In genomic region chr7:20330797-20331230, GRCh38 we compare ENCODE assay signal across 8 cellular contexts. TPM values are rescaled to one million over a fixed set of nuclear protein-coding genes. Genes with fewer than 3 reads are reported as not detected.
DNase-seq lines count a peak whose midpoint lies in the region; ATAC-seq and TF ChIP-seq lines count a peak whose summit lies in the region.

Gene ITGB8, plus strand, starts transcription at chr7:20330900. Its CDS starts 907 bp downstream, at chr7:20331807.

- H3K9me3 Mint-ChIP-seq in activated T-cell treated with anti-CD3 and anti-CD28 coated beads, Interleukin-2, amount 50 U/mL, for 24 hours, result no peaks in the 10 kb centered on the region
- H3K9me3 Mint-ChIP-seq in activated naive CD8-positive, alpha-beta T cell treated with anti-CD3 and anti-CD28 coated beads, Interleukin-2, amount 50 U/mL, for 24 hours, result no peaks in the 10 kb centered on the region

- H3K4me3 ChIP-seq in H7 (ENCODE audit: insufficient read depth, low read depth, low read length) (peak within 1 kb of the TSS; percentile 60), Loucy (ENCODE audit: low read length, poor library complexity, severe bottlenecking) (peak within 1 kb of the TSS; percentile 77), hepatocyte (peak within 1 kb of the TSS; percentile 86)

- H3K27me3 Mint-ChIP-seq in activated T-cell treated with anti-CD3 and anti-CD28 coated beads, Interleukin-2, amount 50 U/mL, for 24 hours, result peaks cover 78% of the 10 kb centered on the region
- H3K27me3 Mint-ChIP-seq in activated naive CD8-positive, alpha-beta T cell treated with anti-CD3 and anti-CD28 coated beads, Interleukin-2, amount 50 U/mL, for 24 hours, result peaks cover 71% of the 10 kb centered on the region

- H3K79me2 ChIP-seq in Loucy (ENCODE audit: insufficient read depth, low read length), result no peaks in the 10 kb centered on the region
- H3K79me2 ChIP-seq in hepatocyte, result peaks cover 48% of the 10 kb centered on the region

- H3K4me2 ChIP-seq in Loucy (ENCODE audit: low read depth, low read length, poor library complexity, severe bottlenecking) (peak within 1 kb of the TSS; percentile 68), hepatocyte (peak within 1 kb of the TSS; percentile 87)

- H3K9ac ChIP-seq in Loucy (ENCODE audit: low read depth, low read length, poor library complexity, severe bottlenecking), result peak within 1 kb of the TSS; percentile 59

- H3K27ac Mint-ChIP-seq in activated T-cell treated with anti-CD3 and anti-CD28 coated beads, Interleukin-2, amount 50 U/mL, for 24 hours, result peak within 1 kb of the TSS; percentile 72
- H3K27ac Mint-ChIP-seq in activated naive CD8-positive, alpha-beta T cell treated with anti-CD3 and anti-CD28 coated beads, Interleukin-2, amount 50 U/mL, for 24 hours, result peak within 1 kb of the TSS; percentile 52

- H3K36me3 ChIP-seq in H7 (replicated peaks; ENCODE audit: control insufficient read depth, insufficient read depth, low read length), result no peaks in the 10 kb centered on the region
- no peaks in the 10 kb centered on the region for H3K36me3 ChIP-seq in Loucy (ENCODE audit: insufficient read depth, low read length)
- no peaks in the 10 kb centered on the region for H3K36me3 ChIP-seq in hepatocyte (replicated peaks; ENCODE audit: insufficient read depth, low read depth)

- intact Hi-C loops in sciatic nerve (cut with DNase I), result no loop called here

- peak within 1 kb of the TSS; percentile 98 for H3K27ac ChIP-seq in hepatocyte

- H3K9me3 ChIP-seq in Loucy (ENCODE audit: insufficient read depth, low read depth, low read length) (no peaks in the 10 kb centered on the region), hepatocyte (ENCODE audit: low read depth) (no peaks in the 10 kb centered on the region)

- DNase-seq in activated T-cell treated with anti-CD3 and anti-CD28 coated beads, Interleukin-2, amount 50 U/mL, for 24 hours, result peak; percentile 47
- DNase-seq in activated T-cell treated with anti-CD3 and anti-CD28 coated beads for 4 hours (no peak), H7 (peak; percentile 75), hepatocyte (ENCODE audit: low spot score) (no peak), sciatic nerve (ENCODE audit: low spot score) (no peak), SIG-M5 (lab: John Stamatoyannopoulos, UW) (no peak)
- DNase-seq in activated naive CD8-positive, alpha-beta T cell treated with anti-CD3 and anti-CD28 coated beads, Interleukin-2, amount 50 U/mL, for 24 hours, result no peak

- under 1% methylated on average over 32 of the region's 42 CpGs for WGBS in hepatocyte (ENCODE audit: low lambda C conversion rate, missing lambda C conversion rate)

- ATAC-seq in activated naive CD8-positive, alpha-beta T cell treated with anti-CD3 and anti-CD28 coated beads, Interleukin-2, amount 50 U/mL, for 24 hours, result no peak
- peak; percentile 53 for ATAC-seq in sciatic nerve

- peak within 1 kb of the TSS; percentile 80 for H3K4me3 Mint-ChIP-seq in activated T-cell treated with anti-CD3 and anti-CD28 coated beads, Interleukin-2, amount 50 U/mL, for 24 hours
- peak within 1 kb of the TSS; percentile 84 for H3K4me3 Mint-ChIP-seq in activated naive CD8-positive, alpha-beta T cell treated with anti-CD3 and anti-CD28 coated beads, Interleukin-2, amount 50 U/mL, for 24 hours

- H3K9me2 ChIP-seq in Loucy (replicated peaks; ENCODE audit: low read depth, low read length) (no peaks in the 10 kb centered on the region), hepatocyte (replicated peaks; ENCODE audit: insufficient read depth) (no peaks in the 10 kb centered on the region)

- H4K20me1 ChIP-seq in Loucy (ENCODE audit: insufficient read depth, low read length, poor library complexity, severe bottlenecking) (no peaks in the 10 kb centered on the region), hepatocyte (ENCODE audit: insufficient read depth, poor library complexity, severe bottlenecking) (no peaks in the 10 kb centered on the region)

- H3K36me3 Mint-ChIP-seq in activated T-cell treated with anti-CD3 and anti-CD28 coated beads, Interleukin-2, amount 50 U/mL, for 24 hours (ENCODE audit: low read depth), result no peaks in the 10 kb centered on the region
- peaks cover 2% of the 10 kb centered on the region for H3K36me3 Mint-ChIP-seq in activated naive CD8-positive, alpha-beta T cell treated with anti-CD3 and anti-CD28 coated beads, Interleukin-2, amount 50 U/mL, for 24 hours (ENCODE audit: low read depth)

- H3K27me3 ChIP-seq in H7 (ENCODE audit: control insufficient read depth, insufficient read depth, low read length), result peaks cover 23% of the 10 kb centered on the region
- no peaks in the 10 kb centered on the region for H3K27me3 ChIP-seq in Loucy (ENCODE audit: insufficient read depth, low read length, poor library complexity, severe bottlenecking)
- no peaks in the 10 kb centered on the region for H3K27me3 ChIP-seq in hepatocyte

- peak within 1 kb of the TSS; percentile 92 for H2AFZ ChIP-seq in Loucy (ENCODE audit: low read length)
- peak within 1 kb of the TSS; percentile 84 for H2AFZ ChIP-seq in hepatocyte

- H3K4me1 Mint-ChIP-seq in activated T-cell treated with anti-CD3 and anti-CD28 coated beads, Interleukin-2, amount 50 U/mL, for 24 hours (ENCODE audit: low read depth), result peaks cover 22% of the 10 kb centered on the region
- peaks cover 25% of the 10 kb centered on the region for H3K4me1 Mint-ChIP-seq in activated naive CD8-positive, alpha-beta T cell treated with anti-CD3 and anti-CD28 coated beads, Interleukin-2, amount 50 U/mL, for 24 hours

- no peaks in the 10 kb centered on the region for H3F3A ChIP-seq in Loucy (ENCODE audit: low read depth)

- H3K4me1 ChIP-seq in Loucy (ENCODE audit: insufficient read depth, low read length, poor library complexity, severe bottlenecking), result peaks cover 13% of the 10 kb centered on the region
- H3K4me1 ChIP-seq in hepatocyte (ENCODE audit: insufficient read depth), result no peaks in the 10 kb centered on the region

- no peak for TF ChIP-seq CTCF in Loucy (conservative IDR thresholded peaks at IDR 0.05; ENCODE audit: low read length)
- TF ChIP-seq CTCF in hepatocyte (IDR thresholded peaks at IDR 0.05; ENCODE audit: poor library complexity), result no peak

RNA-seq across cellular contexts. Expression of gene ITGB8, which starts in this region (rescaled TPM):
- total RNA-seq in H7 (2014; rRNA removed; shearing (Covaris generic)), result 1.5 and 2.2 TPM in 2 replicates
- 34.2 and 37.0 TPM in 2 replicates for total RNA-seq in hepatocyte
- polyA plus RNA-seq in hepatocyte, result 6.6 and 7.2 TPM in 2 replicates
- total RNA-seq in sciatic nerve, result 207 TPM

Comparison
In these comparisons a context has a peak if more than half of its experiments do, and no peak if none do; other contexts are left out.
1. RNA of gene ITGB8 (total RNA-seq): 207 TPM in sciatic nerve (single experiment) and 34.2 to 37.0 TPM in hepatocyte; 1.5 to 2.2 TPM in H7; every median in the first group is over 10 times any median in the second.
2. DNase-seq: peak in activated T-cell treated with anti-CD3 and anti-CD28 coated beads, Interleukin-2, amount 50 U/mL, for 24 hours (single experiment) and H7 (single experiment); none in activated T-cell treated with anti-CD3 and anti-CD28 coated beads for 4 hours (single experiment), activated naive CD8-positive, alpha-beta T cell treated with anti-CD3 and anti-CD28 coated beads, Interleukin-2, amount 50 U/mL, for 24 hours (single experiment), hepatocyte (single experiment), sciatic nerve (single experiment) and SIG-M5 (single experiment).
3. Peak in every context shown above with its lines, with median percentiles within 50 percentile points of each other: H3K4me3 ChIP-seq.